In genomic region chr1:108801101-108801500, GRCh38 we compare ENCODE assay signal across 22 cellular contexts. TPM values are rescaled to one million over a fixed set of nuclear protein-coding genes. Genes with fewer than 3 reads are reported as not detected.
DNase-seq lines count a peak whose midpoint lies in the region; ATAC-seq, FAIRE-seq and TF ChIP-seq lines count a peak whose summit lies in the region.
"Had no signal": no experiment of that assay in that cellular context is flagged by ENCODE, and none has a peak within 500 bp of the region (broad histone marks: within the 10 kb centered on the region; RNA-seq: fewer than 3 reads in every experiment).

No MANE protein-coding gene starts in this region.

- TF ChIP-seq POLR2A in adrenal gland (IDR thresholded peaks at IDR 0.05), result no peak
- no peak for TF ChIP-seq POLR2A in body of pancreas (IDR thresholded peaks at IDR 0.05)

- ATAC-seq in upper lobe of right lung, result no peak
- no peak for ATAC-seq in body of pancreas
- ATAC-seq: GM12878, left colon, sciatic nerve had no signal

- peak; percentile 39 for FAIRE-seq in kidney (lab: Jason Lieb, UNC)

- no peak overlapping the region for H3K27ac ChIP-seq in kidney (ENCODE audit: low read depth in 2 of 2, low read length in 2 of 2)
- H3K27ac ChIP-seq in upper lobe of right lung, result no peak overlapping the region
- no peak overlapping the region for H3K27ac ChIP-seq in adrenal gland
- no peak overlapping the region for H3K27ac ChIP-seq in body of pancreas
- H3K27ac ChIP-seq: brain microvascular endothelial cell, neutrophil, stomach, uterus had no signal

- H3K36me3 ChIP-seq in kidney (ENCODE audit: control insufficient read depth in 1 of 2, insufficient read depth in 2 of 2, low read length in 2 of 2) (peaks cover 11 to 18% of the 10 kb centered on the region in 2 donors), upper lobe of right lung (peaks cover 100% of the 10 kb centered on the region), adrenal gland (replicated peaks in 1 of 2) (peaks cover 0 to 53% of the 10 kb centered on the region in 2 donors), body of pancreas (replicated peaks in 1 of 2; ENCODE audit: insufficient read depth in 1 of 2, low read depth in 2 of 2) (peaks cover 0 to 17% of the 10 kb centered on the region in 2 donors)
- H3K36me3 ChIP-seq: uterus had no signal

- peak; percentile 18 for DNase-seq in AG08395 (ENCODE audit: low spot score)
- DNase-seq in HS-27A (ENCODE audit: low read depth), result peak; percentile 36
- DNase-seq in cardiac fibroblast (ENCODE audit: low read depth in 2 of 2), result peak; percentile 37 to 50
- DNase-seq in kidney, result no peak
- no peak for DNase-seq in KG1 (lab: John Stamatoyannopoulos, UW)
- DNase-seq in upper lobe of right lung, result no peak
- DNase-seq in adrenal gland, result no peak
- no peak for DNase-seq in body of pancreas
- DNase-seq: activated naive CD4-positive, alpha-beta T cell treated with Interleukin-2 at 50 U/mL for 16 hours; brain microvascular endothelial cell; COR-L47; left colon; NCI-H2081; NCI-H524 treated with DMSO at 0.1 percent for 48 hours; SHP77 treated with DMSO at 0.1 percent for 48 hours; stimulated activated CD4-positive, alpha-beta T cell treated with anti-CD3 and anti-CD28 coated beads, Interleukin-2, amount 100 ng/mL, for 24 hours; stomach; uterus had no signal

- H3K9me3 ChIP-seq in kidney (ENCODE audit: control insufficient read depth in 1 of 2, low read length in 2 of 2), result no peaks in the 10 kb centered on the region
- no peaks in the 10 kb centered on the region for H3K9me3 ChIP-seq in upper lobe of right lung
- no peaks in the 10 kb centered on the region for H3K9me3 ChIP-seq in adrenal gland (replicated peaks in 1 of 3)
- H3K9me3 ChIP-seq in body of pancreas, result no peaks in the 10 kb centered on the region
- H3K9me3 ChIP-seq: neutrophil, stomach, uterus had no signal

- no peaks in the 10 kb centered on the region for H3K4me1 ChIP-seq in kidney (ENCODE audit: control insufficient read depth in 1 of 2, insufficient read depth in 1 of 2, low read depth in 1 of 2, low read length in 2 of 2)
- H3K4me1 ChIP-seq in upper lobe of right lung, result no peaks in the 10 kb centered on the region
- no peaks in the 10 kb centered on the region for H3K4me1 ChIP-seq in adrenal gland (replicated peaks in 1 of 2)
- H3K4me1 ChIP-seq in body of pancreas, result no peaks in the 10 kb centered on the region
- H3K4me1 ChIP-seq: stomach, uterus had no signal

- H3K27me3 ChIP-seq in upper lobe of right lung (no peaks in the 10 kb centered on the region), adrenal gland (no peaks in the 10 kb centered on the region), body of pancreas (no peaks in the 10 kb centered on the region)
- H3K27me3 ChIP-seq: brain microvascular endothelial cell, neutrophil, stomach, uterus had no signal

- intact Hi-C loops in kidney (cut with DNase I), result no loop called here
- intact Hi-C loops in upper lobe of right lung (cut with DNase I), result no loop called here
- intact Hi-C loops in adrenal gland (cut with DNase I), result no loop called here
- intact Hi-C loops in body of pancreas (cut with DNase I), result no loop called here

- H3K4me3 ChIP-seq in cardiac fibroblast (replicated peaks in 1 of 2; ENCODE audit: low read depth in 2 of 2, low read length in 2 of 2) (no peak overlapping the region), kidney (ENCODE audit: low read length in 2 of 2) (no peak overlapping the region), upper lobe of right lung (no peak overlapping the region), adrenal gland (no peak overlapping the region), body of pancreas (no peak overlapping the region)
- H3K4me3 ChIP-seq: GM12878, stomach, uterus had no signal

- H3K9ac ChIP-seq in kidney (ENCODE audit: low read length in 2 of 2), result no peak overlapping the region

- TF ChIP-seq CTCF in cardiac fibroblast (IDR thresholded peaks at IDR 0.05; ENCODE audit: low read depth, low read length) (no peak), kidney (IDR thresholded peaks at IDR 0.05; ENCODE audit: borderline replicate concordance, extremely low read depth, insufficient read depth) (no peak), upper lobe of right lung (IDR thresholded peaks at IDR 0.05) (no peak), adrenal gland (IDR thresholded peaks at IDR 0.05) (no peak), body of pancreas (IDR thresholded peaks at IDR 0.05) (no peak)

RNA-seq across cellular contexts. Expression of gene STXBP3, which starts 54.6 kb away (rescaled TPM):
- 61.4 TPM for total RNA-seq in kidney
- polyA plus RNA-seq in kidney (ENCODE audit: insufficient read depth, low read depth, low replicate concordance), result 26.0 TPM
- 54.1 TPM for total RNA-seq in upper lobe of right lung
- total RNA-seq in adrenal gland, result 10 to 100 TPM; 35.1 to 63.2 (median 43.3) TPM
- polyA plus RNA-seq in adrenal gland, result 10 to 100 TPM; 39.9 to 45.8 (median 42.3) TPM
- 10 to 100 TPM; 39.6 to 83.0 TPM for total RNA-seq in body of pancreas

RNA-seq across cellular contexts. Expression of gene AKNAD1, which starts 55.8 kb away (rescaled TPM):
- total RNA-seq in kidney (not detected), upper lobe of right lung (0.67 TPM), adrenal gland (1 to 10 TPM in 4 of 8 donors, under 1 TPM in 2, not detected in 2; 0.46 to 2.6 (median 1.3) TPM), body of pancreas (not detected)
- polyA plus RNA-seq in kidney (ENCODE audit: insufficient read depth, low read depth, low replicate concordance) (not detected), adrenal gland (1 to 10 TPM in 2 of 3 donors, under 1 TPM in 1; 0.35 to 8.5 (median 3.3) TPM)
- total RNA-seq: GM12878; left colon; T-helper 2 cell treated with Interferon-gamma antibody and Interleukin-4, amounts not matched to agents 100 ng/mL and 5 ng/mL, for 36 hours had no signal

Comparison
In these comparisons a context has a peak if more than half of its experiments do, and no peak if none do; other contexts are left out.
1. DNase-seq: peak in AG08395 (single experiment), HS-27A (single experiment) and cardiac fibroblast (2 of 2); none in kidney (single experiment), KG1 (single experiment), upper lobe of right lung (single experiment), adrenal gland (0 of 7) and body of pancreas (0 of 4).